In genomic region chr5:100898504-100899346, GRCh38 we compare ENCODE assay signal across 1 cellular context.
TF ChIP-seq lines count a peak whose summit lies in the region.

No MANE protein-coding gene starts in this region.

TF ChIP-seq in GM23338, 12 proteins besides CTCF, POLR2A, EP300 and RAD21 (continued from another document):
- TF ChIP-seq ZNF462 (CRISPR knock-in tag; IDR thresholded peaks at IDR 0.05) (no peak), STAT1 (IDR thresholded peaks at IDR 0.05; ENCODE audit: unreplicated experiment) (no peak), JUNB (IDR thresholded peaks at IDR 0.05; ENCODE audit: unreplicated experiment) (no peak), POLR2AphosphoS5 (IDR thresholded peaks at IDR 0.05; ENCODE audit: low read depth) (no peak), REST (IDR thresholded peaks at IDR 0.05; ENCODE audit: unreplicated experiment) (no peak), CREB1 (CRISPR knock-in tag; IDR thresholded peaks at IDR 0.05; ENCODE audit: low read depth) (no peak), ETS1 (IDR thresholded peaks at IDR 0.05) (no peak), EZH2 (IDR thresholded peaks at IDR 0.05; ENCODE audit: low read depth, unreplicated experiment) (no peak), EZH2phosphoT487 (IDR thresholded peaks at IDR 0.05; ENCODE audit: unreplicated experiment) (no peak), NANOG (IDR thresholded peaks at IDR 0.05; ENCODE audit: borderline replicate concordance) (no peak), ZNF114 (CRISPR knock-in tag; IDR thresholded peaks at IDR 0.05) (no peak)
